31 cellular contexts compared by ENCODE assay signal in genomic region chr10:29048506-29048905, GRCh38.
DNase-seq lines count a peak whose midpoint lies in the region; ATAC-seq and TF ChIP-seq lines count a peak whose summit lies in the region.
"Had no signal": no experiment of that assay in that cellular context is flagged by ENCODE, and none has a peak within 500 bp of the region (broad histone marks: within the 10 kb centered on the region; RNA-seq: fewer than 3 reads in every experiment).

No MANE protein-coding gene starts in this region.

- no peaks in the 10 kb centered on the region for H3K9me2 ChIP-seq in PC-3 (replicated peaks; ENCODE audit: low read length)

- no peak overlapping the region for H4K8ac ChIP-seq in trophoblast cell (ENCODE audit: low read depth, low read length)

- no peak for TF ChIP-seq CTCF in PC-3 (conservative IDR thresholded peaks at IDR 0.05; ENCODE audit: low read depth, low read length)
- no peak for TF ChIP-seq CTCF in heart right ventricle (IDR thresholded peaks at IDR 0.05)
- no peak for TF ChIP-seq CTCF in HFFc6 (IDR thresholded peaks at IDR 0.05)

- POLR2A ChIA-PET in PC-3 (lab: Charles Lee; ENCODE audit: unreplicated experiment): no interaction called here

- H3K4me2 ChIP-seq in PC-3 (ENCODE audit: low read length): no peak overlapping the region
- H3K4me2 ChIP-seq in trophoblast cell (ENCODE audit: low read length): no peak overlapping the region
- H3K4me2 ChIP-seq: A549; BLaER1; BLaER1 treated with 17β-estradiol and CSF1 and Interleukin-3, amounts not matched to agents 10 nM and 100 nM had no signal

- no peaks in the 10 kb centered on the region for H3K9me3 Mint-ChIP-seq in HFFc6
- H3K9me3 Mint-ChIP-seq: CD8-positive, alpha-beta memory T cell; CD8-positive, alpha-beta T cell had no signal

- no peak overlapping the region for H3K4me3 ChIP-seq in PC-3 (ENCODE audit: low read length)
- H3K4me3 ChIP-seq in trophoblast cell (ENCODE audit: low read depth, low read length): no peak overlapping the region
- H3K4me3 ChIP-seq in heart right ventricle: no peak overlapping the region
- H3K4me3 ChIP-seq: A549; BLaER1; BLaER1 treated with 17β-estradiol and CSF1 and Interleukin-3, amounts not matched to agents 10 nM and 100 nM had no signal

- no peaks in the 10 kb centered on the region for H3F3A ChIP-seq in PC-3 (ENCODE audit: low read length, unreplicated experiment)

- no peak overlapping the region for H3K4ac ChIP-seq in trophoblast cell (ENCODE audit: low read depth, low read length)

- no peak overlapping the region for H2AFZ ChIP-seq in PC-3 (ENCODE audit: low read length)
- no peak overlapping the region for H2AFZ ChIP-seq in trophoblast cell (ENCODE audit: insufficient read depth, low read length, poor library complexity)

- no peak overlapping the region for H2AK5ac ChIP-seq in trophoblast cell (ENCODE audit: low read length)

- H3K9me3 ChIP-seq in PC-3 (ENCODE audit: low read length) (no peaks in the 10 kb centered on the region), trophoblast cell (ENCODE audit: insufficient read depth, low read depth, low read length) (no peaks in the 10 kb centered on the region), heart right ventricle (no peaks in the 10 kb centered on the region)
- H3K9me3 ChIP-seq: A549; BE2C; BLaER1; BLaER1 treated with 17β-estradiol and CSF1 and Interleukin-3, amounts not matched to agents 10 nM and 100 nM; Caco-2 had no signal

- no peak for ATAC-seq in PC-3
- no peak for ATAC-seq in heart right ventricle
- ATAC-seq: A549; CD8-positive, alpha-beta T cell had no signal

- H3K27ac Mint-ChIP-seq in HFFc6: no peak overlapping the region
- H3K27ac Mint-ChIP-seq: B cell; CD14-positive monocyte; CD4-positive, alpha-beta memory T cell; CD4-positive, alpha-beta T cell; CD4-positive, CD25-positive, alpha-beta regulatory T cell; CD8-positive, alpha-beta memory T cell; CD8-positive, alpha-beta T cell had no signal

- CTCF ChIA-PET in PC-3 (lab: Charles Lee): no interaction called here

- H3K9ac ChIP-seq in PC-3 (ENCODE audit: low read length): no peak overlapping the region
- H3K9ac ChIP-seq in trophoblast cell (ENCODE audit: low read length): no peak overlapping the region
- H3K9ac ChIP-seq: BLaER1; BLaER1 treated with 17β-estradiol and CSF1 and Interleukin-3, amounts not matched to agents 10 nM and 100 nM had no signal

- H3K27me3 Mint-ChIP-seq in HFFc6 (ENCODE audit: insufficient read depth): peaks cover 8% of the 10 kb centered on the region
- H3K27me3 Mint-ChIP-seq: CD4-positive, alpha-beta memory T cell had no signal

- H3K14ac ChIP-seq in trophoblast cell (ENCODE audit: low read length): no peak overlapping the region

- DNase-seq in PC-3 (peak; percentile 11), trophoblast cell (peak; percentile 22 to 89), heart right ventricle (no peak), HFFc6 (no peak)
- DNase-seq: 8988T; ACHN; AML-193; BE2C; C1 segment of cervical spinal cord; Caco-2; Calu3; CD4-positive, alpha-beta memory T cell; CD4-positive, alpha-beta T cell; CD4-positive, CD25-positive, alpha-beta regulatory T cell; CD8-positive, alpha-beta memory T cell; CD8-positive, alpha-beta T cell; COR-L47; DMS 273 treated with DMSO at 0.1 percent for 48 hours; DMS153; DMS53; DMS79; DMS79 treated with DMSO at 0.1 percent for 48 hours; DND-41; EL had no signal

- H3K27ac ChIP-seq in PC-3 (ENCODE audit: low read length) (no peak overlapping the region), trophoblast cell (ENCODE audit: low read depth, low read length) (no peak overlapping the region), heart right ventricle (no peak overlapping the region)
- H3K27ac ChIP-seq: 22Rv1; A549; BLaER1; BLaER1 treated with 17β-estradiol and CSF1 and Interleukin-3, amounts not matched to agents 10 nM and 100 nM; C4-2B had no signal

- H3K79me2 ChIP-seq in PC-3 (ENCODE audit: low read length) (no peaks in the 10 kb centered on the region), trophoblast cell (ENCODE audit: control insufficient read depth, insufficient read depth, low read length, poor library complexity) (no peaks in the 10 kb centered on the region)

- intact Hi-C loops in PC-3 (cut with micrococcal nuclease): no loop called here
- intact Hi-C loops in heart right ventricle (cut with DNase I): no loop called here

- no TSS peak for BruUV-seq in PC-3 (replicated peaks; lab: Mats Ljungman, UMichigan)

- H3K4me1 ChIP-seq in PC-3 (ENCODE audit: insufficient read depth, low read length) (no peaks in the 10 kb centered on the region), trophoblast cell (ENCODE audit: control insufficient read depth in 1 of 2, insufficient read depth in 2 of 2, low read length in 2 of 2) (no peaks in the 10 kb centered on the region), heart right ventricle (no peaks in the 10 kb centered on the region)
- H3K4me1 ChIP-seq: A549, BE2C, BLaER1, Caco-2 had no signal

- H3K36me3 Mint-ChIP-seq in HFFc6 (ENCODE audit: low read depth): no peaks in the 10 kb centered on the region
- H3K36me3 Mint-ChIP-seq: CD14-positive monocyte; CD4-positive, alpha-beta memory T cell; CD4-positive, CD25-positive, alpha-beta regulatory T cell; CD8-positive, alpha-beta memory T cell; CD8-positive, alpha-beta T cell had no signal

- H3K36me3 ChIP-seq in PC-3 (ENCODE audit: low read depth, low read length) (no peaks in the 10 kb centered on the region), trophoblast cell (ENCODE audit: control insufficient read depth in 1 of 2, insufficient read depth in 2 of 2, low read length in 2 of 2) (no peaks in the 10 kb centered on the region), heart right ventricle (no peaks in the 10 kb centered on the region)
- H3K36me3 ChIP-seq: BE2C; BLaER1; BLaER1 treated with 17β-estradiol and CSF1 and Interleukin-3, amounts not matched to agents 10 nM and 100 nM had no signal

- H3K23ac ChIP-seq in trophoblast cell (ENCODE audit: low read length): no peak overlapping the region

- no peak overlapping the region for H2BK5ac ChIP-seq in trophoblast cell (ENCODE audit: low read depth, low read length, poor library complexity)

- H3K27me3 ChIP-seq in PC-3 (ENCODE audit: low read length) (no peaks in the 10 kb centered on the region), trophoblast cell (ENCODE audit: insufficient read depth, low read length) (no peaks in the 10 kb centered on the region), heart right ventricle (peaks cover 0 to 8% (median 0%) of the 10 kb centered on the region in 7 donors)
- H3K27me3 ChIP-seq: BE2C; BLaER1; BLaER1 treated with 17β-estradiol and CSF1 and Interleukin-3, amounts not matched to agents 10 nM and 100 nM had no signal

- no peak overlapping the region for H2BK12ac ChIP-seq in trophoblast cell (ENCODE audit: low read length)

- H3K79me1 ChIP-seq in trophoblast cell (ENCODE audit: low read length): no peaks in the 10 kb centered on the region

- H3K18ac ChIP-seq in trophoblast cell (ENCODE audit: low read length): no peak overlapping the region

- no peak overlapping the region for H4K12ac ChIP-seq in trophoblast cell (ENCODE audit: low read depth, low read length)

- H2BK120ac ChIP-seq in trophoblast cell (ENCODE audit: insufficient read depth, low read length, poor library complexity): no peak overlapping the region

- H4K20me1 ChIP-seq in PC-3 (ENCODE audit: low read length): no peaks in the 10 kb centered on the region
- H4K20me1 ChIP-seq: BLaER1; BLaER1 treated with 17β-estradiol and CSF1 and Interleukin-3, amounts not matched to agents 10 nM and 100 nM had no signal

- no peak overlapping the region for H4K91ac ChIP-seq in trophoblast cell (ENCODE audit: low read depth, low read length)

- WGBS in trophoblast cell (ENCODE audit: extremely low coverage, insufficient coverage, insufficient read length): no CpG with 5 or more reads among the region's 1 CpG
- WGBS in heart right ventricle, 2 donors: 88 to 96% methylated on average over 1 of the region's 1 CpG

- H3K4me3 Mint-ChIP-seq in HFFc6: no peak overlapping the region
- H3K4me3 Mint-ChIP-seq: B cell; CD14-positive monocyte; CD4-positive, alpha-beta memory T cell; CD4-positive, alpha-beta T cell; CD4-positive, CD25-positive, alpha-beta regulatory T cell; CD8-positive, alpha-beta memory T cell; CD8-positive, alpha-beta T cell had no signal

- H3K4me1 Mint-ChIP-seq in HFFc6 (ENCODE audit: low read depth): no peaks in the 10 kb centered on the region
- H3K4me1 Mint-ChIP-seq: B cell; CD14-positive monocyte; CD4-positive, alpha-beta memory T cell; CD4-positive, CD25-positive, alpha-beta regulatory T cell; CD8-positive, alpha-beta memory T cell had no signal

Comparison
In these comparisons a context has a peak if more than half of its experiments do, and no peak if none do; other contexts are left out.
1. DNase-seq: peak in PC-3 (single experiment) and trophoblast cell (2 of 2); none in heart right ventricle (0 of 2) and HFFc6 (single experiment).